ENCODE assay signal across 1 cellular context in genomic region chr10:128861018-128861565, GRCh38.
TF ChIP-seq lines count a peak whose summit lies in the region.

No MANE protein-coding gene starts in this region.

TF ChIP-seq in GM23338, 12 proteins besides CTCF, POLR2A, EP300 and RAD21 (continued from another document):
- no peak for TF ChIP-seq ZNF462 (CRISPR knock-in tag; IDR thresholded peaks at IDR 0.05)
TF ChIP-seq in GM23338: peak in this region for 0.
